1 cellular context compared by ENCODE assay signal in the genomic region with DNA sequence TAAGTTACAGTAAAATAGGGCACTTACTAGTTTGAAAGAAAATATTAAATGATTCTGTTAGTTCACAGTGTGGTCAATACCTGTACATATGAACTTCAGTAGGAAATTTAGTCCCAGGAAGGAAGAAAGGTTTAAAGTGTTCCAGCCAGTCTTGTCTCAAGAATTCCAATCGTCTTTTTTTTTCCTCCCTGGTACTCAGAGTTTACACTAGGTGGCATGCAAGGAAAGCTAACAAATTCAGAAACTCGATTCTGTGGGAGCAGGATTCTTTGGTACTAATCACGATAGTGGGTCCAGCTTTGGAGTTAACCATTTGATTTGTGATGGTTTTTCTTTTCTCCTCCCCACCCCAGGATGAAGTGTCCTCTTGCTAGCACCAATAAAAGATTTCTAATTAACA.
TF ChIP-seq lines count a peak whose summit lies in the region.

No MANE protein-coding gene starts in this region.

TF ChIP-seq in WTC11, 78 proteins besides CTCF, POLR2A, EP300 and RAD21 (continued from another document):
- no peak for TF ChIP-seq GRHL2 (CRISPR knock-in tag; IDR thresholded peaks at IDR 0.05; ENCODE audit: insufficient replicate concordance, severe bottlenecking)
- no peak for TF ChIP-seq MXD4 (CRISPR knock-in tag; IDR thresholded peaks at IDR 0.05; ENCODE audit: borderline replicate concordance)
- no peak for TF ChIP-seq SMAD3 (CRISPR knock-in tag; IDR thresholded peaks at IDR 0.05; ENCODE audit: borderline replicate concordance)
- TF ChIP-seq NR2C2 (CRISPR knock-in tag; IDR thresholded peaks at IDR 0.05) = no peak
- TF ChIP-seq, protein P1, sequence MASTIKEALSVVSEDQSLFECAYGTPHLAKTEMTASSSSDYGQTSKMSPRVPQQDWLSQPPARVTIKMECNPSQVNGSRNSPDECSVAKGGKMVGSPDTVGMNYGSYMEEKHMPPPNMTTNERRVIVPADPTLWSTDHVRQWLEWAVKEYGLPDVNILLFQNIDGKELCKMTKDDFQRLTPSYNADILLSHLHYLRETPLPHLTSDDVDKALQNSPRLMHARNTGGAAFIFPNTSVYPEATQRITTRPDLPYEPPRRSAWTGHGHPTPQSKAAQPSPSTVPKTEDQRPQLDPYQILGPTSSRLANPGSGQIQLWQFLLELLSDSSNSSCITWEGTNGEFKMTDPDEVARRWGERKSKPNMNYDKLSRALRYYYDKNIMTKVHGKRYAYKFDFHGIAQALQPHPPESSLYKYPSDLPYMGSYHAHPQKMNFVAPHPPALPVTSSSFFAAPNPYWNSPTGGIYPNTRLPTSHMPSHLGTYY (CRISPR knock-in tag; IDR thresholded peaks at IDR 0.05) = no peak
- TF ChIP-seq, protein P2, sequence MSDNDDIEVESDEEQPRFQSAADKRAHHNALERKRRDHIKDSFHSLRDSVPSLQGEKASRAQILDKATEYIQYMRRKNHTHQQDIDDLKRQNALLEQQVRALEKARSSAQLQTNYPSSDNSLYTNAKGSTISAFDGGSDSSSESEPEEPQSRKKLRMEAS (CRISPR knock-in tag; IDR thresholded peaks at IDR 0.05) = no peak
- no peak for TF ChIP-seq ZNF121 (CRISPR knock-in tag; IDR thresholded peaks at IDR 0.05)
